Comparison of ENCODE assay signal across 8 cellular contexts in the genomic region with DNA sequence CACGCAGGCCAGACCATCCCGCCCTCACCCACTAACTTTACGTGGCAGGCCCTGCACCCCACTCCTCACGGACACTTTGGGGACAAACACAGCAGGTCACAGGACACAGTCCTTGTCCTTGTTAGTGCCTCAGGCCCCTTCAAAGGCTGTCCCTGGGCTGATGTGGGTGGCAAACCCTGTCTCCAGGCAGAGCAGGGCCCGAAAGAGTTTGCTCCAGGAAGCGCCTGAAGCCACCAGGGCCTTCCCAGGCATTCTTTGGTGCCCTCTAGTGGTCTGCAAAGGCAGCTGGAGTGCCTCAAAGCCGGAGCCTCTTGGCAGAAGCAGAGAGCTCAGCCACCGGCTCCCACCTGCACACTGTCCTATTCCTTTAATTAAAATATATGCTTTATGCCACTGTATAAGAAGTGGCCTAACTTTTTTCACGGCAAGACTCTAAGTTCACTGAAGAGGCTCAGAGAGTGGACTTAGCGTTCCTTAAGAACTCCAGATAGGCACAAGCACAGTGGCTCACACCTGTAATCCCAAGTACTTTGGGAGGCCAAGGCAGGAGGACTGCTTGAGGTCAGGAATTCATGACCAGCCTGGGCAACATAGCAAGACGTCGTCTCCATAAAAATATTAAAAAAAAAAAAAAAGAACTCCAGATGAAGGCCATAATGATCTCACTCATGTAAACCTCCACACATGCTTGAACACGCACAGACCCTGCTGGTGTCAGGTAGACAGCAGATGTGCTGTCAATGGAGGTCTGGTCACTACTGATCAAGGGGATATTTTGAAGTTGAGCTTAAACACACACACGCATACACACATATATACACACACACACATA. TPM values are rescaled to one million over a fixed set of nuclear protein-coding genes. Genes with fewer than 3 reads are reported as not detected.
DNase-seq lines count a peak whose midpoint lies in the region; ATAC-seq, FAIRE-seq and TF ChIP-seq lines count a peak whose summit lies in the region.

No MANE protein-coding gene starts in this region.

- peaks cover 10% of the 10 kb centered on the region for H3K36me3 Mint-ChIP-seq in chondrocyte (ENCODE audit: low read depth)

- no peaks in the 10 kb centered on the region for H3K79me2 ChIP-seq in ACC112 (ENCODE audit: control insufficient read depth, insufficient read depth, low read length, unreplicated experiment)

- no peak overlapping the region for H3K4me3 Mint-ChIP-seq in chondrocyte (ENCODE audit: unreplicated experiment)

- DNase-seq in GM19239 (ENCODE audit: insufficient read length, low spot score) (peak; percentile 86), NCI-H345 (lab: John Stamatoyannopoulos, UW) (peak; percentile 58), chondrocyte (ENCODE audit: low spot score) (no peak), left lobe of liver (ENCODE audit: low spot score) (peak; percentile 81)
- DNase-seq in activated CD4-positive, alpha-beta T cell treated with anti-CD3 and anti-CD28 coated beads for 4 hours = peak; percentile 81 to 85
- DNase-seq in stimulated activated CD4-positive, alpha-beta T cell treated with anti-CD3 and anti-CD28 coated beads, Interleukin-1b, Interleukin-23, amount 100 ng/mL, for 48 hours = peak; percentile 85

- no peaks in the 10 kb centered on the region for H3K9me3 Mint-ChIP-seq in chondrocyte (ENCODE audit: low read depth)

- no peaks in the 10 kb centered on the region for H3K27me3 ChIP-seq in ACC112 (ENCODE audit: insufficient read depth, low read length)

- TF ChIP-seq CTCF in chondrocyte (IDR thresholded peaks at IDR 0.05) = peak; percentile 93

- H3K27ac Mint-ChIP-seq in chondrocyte (ENCODE audit: unreplicated experiment) = peak overlapping the region; percentile 99

- peaks cover 72% of the 10 kb centered on the region for H3K4me1 Mint-ChIP-seq in chondrocyte (ENCODE audit: low read depth)

- peaks cover 44% of the 10 kb centered on the region for H3K4me1 ChIP-seq in ACC112 (ENCODE audit: control insufficient read depth, insufficient read depth, low read length, unreplicated experiment)

- 0 out of 2 replicates have a peak overlapping the region, but pooled peaks have one; percentile 57 for H3K27ac ChIP-seq in ACC112 (ENCODE audit: low read depth, low read length)

- H3K4me3 ChIP-seq in ACC112 (ENCODE audit: low read depth, low read length) = no peak overlapping the region

- no peaks in the 10 kb centered on the region for H3K36me3 ChIP-seq in ACC112 (ENCODE audit: insufficient read depth, low read length)

- H3K27me3 Mint-ChIP-seq in chondrocyte (ENCODE audit: low read depth) = no peaks in the 10 kb centered on the region

- H2AFZ ChIP-seq in ACC112 (ENCODE audit: low read length, unreplicated experiment) = no peak overlapping the region

- ATAC-seq in left lobe of liver (peak; percentile 91), GM19452 (IDR thresholded peaks at IDR 0.05; ENCODE audit: unreplicated experiment) (no peak)

- peak; percentile 94 for FAIRE-seq in GM19239 (lab: Jason Lieb, UNC)

RNA-seq across cellular contexts. Expression of a gene that starts 11.1 kb away (rescaled TPM):
- 45.7 to 54.9 TPM (median 48.5 TPM) in 3 replicates for total RNA-seq in chondrocyte
- total RNA-seq in left lobe of liver = 65.3 TPM

RNA-seq across cellular contexts. Expression of a gene that starts 36.5 kb away (rescaled TPM):
- total RNA-seq in chondrocyte (21.0 to 23.1 TPM (median 23.0 TPM) in 3 replicates), left lobe of liver (9.0 TPM)

RNA-seq across cellular contexts. Expression of a gene that starts 58.6 kb away (rescaled TPM):
- total RNA-seq in chondrocyte (80.5 to 97.8 TPM (median 96.1 TPM) in 3 replicates), left lobe of liver (34.5 TPM)
